In genomic region chr4:150479665-150480064, GRCh38 we compare ENCODE assay signal across 28 cellular contexts.
"Had no signal": no experiment of that assay in that cellular context is flagged by ENCODE, and none has a peak within 500 bp of the region (broad histone marks: within the 10 kb centered on the region; RNA-seq: fewer than 3 reads in every experiment).

No MANE protein-coding gene starts in this region.

- H3K4me1 ChIP-seq: adrenal gland, body of pancreas, breast epithelium, Peyer's patch, SJSA1 had no signal

- DNase-seq: activated CD4-positive, alpha-beta T cell treated with anti-CD3 and anti-CD28 coated beads, Interleukin-2, amount 10 ng/mL, durations not matched to agents 24 days and 14 days; activated CD4-positive, alpha-beta T cell treated with anti-CD3 and anti-CD28 coated beads, Interleukin-2, amount 50 U/mL, for 4 hours; activated CD8-positive, alpha-beta T cell treated with anti-CD3 and anti-CD28 coated beads for 36 hours; activated effector memory CD4-positive, alpha-beta T cell treated with anti-CD3 and anti-CD28 coated beads, Interleukin-2, amount 50 U/mL, for 16 hours; activated naive CD4-positive, alpha-beta T cell treated with Interleukin-2 at 50 U/mL for 16 hours; activated T-cell treated with anti-CD3 and anti-CD28 coated beads, Interleukin-2, amount 50 U/mL, for 1 hour; activated T-cell treated with anti-CD3 and anti-CD28 coated beads, Interleukin-2, amount 50 U/mL, for 72 hours; adrenal gland; body of pancreas; Kasumi-1; KG1; MG63; NCI-H1048; NCI-H1105 treated with DMSO at 0.1 percent for 48 hours; NCI-H1436; NCI-H1694; NCI-H1930; NCI-H2081 treated with DMSO at 0.1 percent for 48 hours; NCI-H226; NCI-H524 treated with DMSO at 0.1 percent for 48 hours; Peyer's patch; RPMI8226; SHP77 treated with DMSO at 0.1 percent for 48 hours; SK-N-SH had no signal

- H3K4me2 ChIP-seq: SK-N-SH had no signal

- H3K9ac ChIP-seq: SK-N-SH had no signal

- H3K27me3 ChIP-seq: adrenal gland, body of pancreas, breast epithelium, MG63, Peyer's patch, SJSA1 had no signal

- H3K9me3 ChIP-seq: adrenal gland, body of pancreas, breast epithelium, MG63, Peyer's patch, SJSA1, SK-N-SH had no signal

- H3K27ac ChIP-seq: adrenal gland, body of pancreas, breast epithelium, Peyer's patch, SJSA1 had no signal

- H3K4me3 ChIP-seq: adrenal gland, body of pancreas, breast epithelium, MG63, Peyer's patch, SJSA1 had no signal

- H3K36me3 ChIP-seq: adrenal gland, breast epithelium, MG63, Peyer's patch, SJSA1 had no signal

- ATAC-seq: activated CD8-positive, alpha-beta T cell treated with anti-CD3 and anti-CD28 coated beads for 36 hours; activated naive CD4-positive, alpha-beta T cell treated with anti-CD3 and anti-CD28 coated beads, Interleukin-2, amount 50 U/mL, for 72 hours; activated T-cell treated with anti-CD3 and anti-CD28 coated beads, Interleukin-2, amount 50 U/mL, for 72 hours; activated T-helper 17 cell treated with anti-CD3 and anti-CD28 coated beads, Interleukin-2, amount 50 U/mL, for 72 hours; body of pancreas had no signal
